Comparison of ENCODE assay signal across 8 cellular contexts in genomic region chr13:30464496-30465351, GRCh38. TPM values are rescaled to one million over a fixed set of nuclear protein-coding genes. Genes with fewer than 3 reads are reported as not detected.
A peak's percentile ranks its signal among the peaks of the same experiment; 100 is the strongest.
DNase-seq lines count a peak whose midpoint lies in the region; ATAC-seq and TF ChIP-seq lines count a peak whose summit lies in the region.

No MANE protein-coding gene starts in this region.

- POLR2A ChIA-PET in activated CD4-positive, alpha-beta T cell treated with anti-CD3 and anti-CD28 coated beads for 36 hours (lab: Charles Lee): interaction anchor here (0.6 to 3.4 kb wide), 5 partner anchors 11 to 328 kb away, joined by 3 to 19 read pairs (median 4); partner anchors contain the start of genes UBE2L5 and USPL1

- peaks cover 32% of the 10 kb centered on the region for H3K36me3 Mint-ChIP-seq in activated CD4-positive, alpha-beta T cell treated with anti-CD3 and anti-CD28 coated beads for 36 hours (ENCODE audit: low read depth)

- peak overlapping the region; percentile 86 for H3K4me3 Mint-ChIP-seq in activated CD4-positive, alpha-beta T cell treated with anti-CD3 and anti-CD28 coated beads for 36 hours

- peaks cover 19% of the 10 kb centered on the region for H3K4me1 Mint-ChIP-seq in activated CD4-positive, alpha-beta T cell treated with anti-CD3 and anti-CD28 coated beads for 36 hours

- no peaks in the 10 kb centered on the region for H3K27me3 ChIP-seq in layer of hippocampus (ENCODE audit: control insufficient read depth, insufficient read depth, low read length)

- DNase-seq in NCI-H1436 (lab: John Stamatoyannopoulos, UW): peak; percentile 39
- no peak for DNase-seq in NCI-H1436 treated with DMSO at 0.1 percent for 48 hours (lab: John Stamatoyannopoulos, UW)
- DNase-seq in NCI-H2107 treated with DMSO at 0.1 percent for 48 hours (lab: John Stamatoyannopoulos, UW; ENCODE audit: unreplicated experiment): peak; percentile 38
- peak; percentile 87 for DNase-seq in activated CD4-positive, alpha-beta T cell treated with anti-CD3 and anti-CD28 coated beads for 36 hours
- peak; percentile 86 for DNase-seq in choroid plexus epithelial cell (ENCODE audit: low read depth)
- peak; percentile 76 for DNase-seq in stimulated activated CD4-positive, alpha-beta T cell treated with anti-CD3 and anti-CD28 coated beads, Interleukin-1b, Interleukin-23, amount 100 ng/mL, for 48 hours

- peak overlapping the region; percentile 73 for H3K4me3 ChIP-seq in choroid plexus epithelial cell (ENCODE audit: low read depth, low read length)

- H3K27me3 Mint-ChIP-seq in activated CD4-positive, alpha-beta T cell treated with anti-CD3 and anti-CD28 coated beads for 36 hours: no peaks in the 10 kb centered on the region

- CTCF ChIA-PET in activated CD4-positive, alpha-beta T cell treated with anti-CD3 and anti-CD28 coated beads for 36 hours (lab: Charles Lee): interaction anchor here (0.6 kb wide), 2 partner anchors 64 to 350 kb away, joined by 3 to 4 read pairs; no protein-coding TSS in a partner anchor

- TF ChIP-seq CTCF in choroid plexus epithelial cell (conservative IDR thresholded peaks at IDR 0.05; ENCODE audit: low read depth, low read length): no peak

- peak overlapping the region; percentile 96 for H3K27ac ChIP-seq in layer of hippocampus (ENCODE audit: low read depth, low read length)

- H3K9me3 Mint-ChIP-seq in activated CD4-positive, alpha-beta T cell treated with anti-CD3 and anti-CD28 coated beads for 36 hours (ENCODE audit: low read depth): no peaks in the 10 kb centered on the region

- peak; percentile 36 for ATAC-seq in HG02840 (IDR thresholded peaks at IDR 0.05; ENCODE audit: low FRiP score, unreplicated experiment)
- ATAC-seq in activated CD4-positive, alpha-beta T cell treated with anti-CD3 and anti-CD28 coated beads for 36 hours: peak; percentile 24

- peak overlapping the region; percentile 98 for H3K27ac Mint-ChIP-seq in activated CD4-positive, alpha-beta T cell treated with anti-CD3 and anti-CD28 coated beads for 36 hours

- intact Hi-C loops in activated CD4-positive, alpha-beta T cell treated with anti-CD3 and anti-CD28 coated beads for 36 hours (cut with DNase I, micrococcal nuclease): loop anchor here (1.0 to 10.0 kb wide), 23 partner anchors 34 to 870 kb away; partner anchors contain the start of genes HSPH1 (in 2 of the 2), SLC7A1 (in 2 of the 2), UBE2L5 (in 2 of the 2) and USPL1 (in 1 of the 2)

RNA-seq across cellular contexts. Expression of gene HMGB1, which starts 1.0 kb away (rescaled TPM):
- 100 to 1,000 TPM; 764 to 851 TPM for total RNA-seq in activated CD4-positive, alpha-beta T cell treated with anti-CD3 and anti-CD28 coated beads for 36 hours

RNA-seq across cellular contexts. Expression of gene UBE2L5, which starts 42.4 kb away (rescaled TPM):
- total RNA-seq in activated CD4-positive, alpha-beta T cell treated with anti-CD3 and anti-CD28 coated beads for 36 hours: under 1 TPM in 1 of 2 experiments, not detected in 1; 0.11 TPM
